In genomic region chr6:99543968-99544367, GRCh38 we compare ENCODE assay signal across 22 cellular contexts. TPM values are rescaled to one million over a fixed set of nuclear protein-coding genes. Genes with fewer than 3 reads are reported as not detected.
DNase-seq lines count a peak whose midpoint lies in the region; ATAC-seq and TF ChIP-seq lines count a peak whose summit lies in the region.
"Had no signal": no experiment of that assay in that cellular context is flagged by ENCODE, and none has a peak within 500 bp of the region (broad histone marks: within the 10 kb centered on the region; RNA-seq: fewer than 3 reads in every experiment).

No MANE protein-coding gene starts in this region.

- ATAC-seq in T-helper 17 cell: no peak
- ATAC-seq in stimulated activated memory B cell treated with anti-CD40 and anti-IgM and Interleukin-4, amounts not matched to agents 10 μg/mL and 1 μg/mL and 100 μg/mL, for 72 hours: no peak
- ATAC-seq in activated CD4-positive, CD25-positive, alpha-beta regulatory T cell treated with anti-CD3 and anti-CD28 coated beads, Interleukin-2, amount 50 U/mL, for 24 hours: no peak
- ATAC-seq: CD8-positive, alpha-beta T cell; GM23338; PC-3 had no signal

- peaks cover 3% of the 10 kb centered on the region; the same call in 1 of the 2 replicates for H3K79me2 ChIP-seq in MM.1S (ENCODE audit: low read length)

- no peaks in the 10 kb centered on the region for H3K9me2 ChIP-seq in MM.1S (replicated peaks; ENCODE audit: insufficient read depth, low read length)

- no peaks in the 10 kb centered on the region for H3K27me3 ChIP-seq in MM.1S (replicated peaks; ENCODE audit: insufficient read depth, low read length)

- H3K27ac Mint-ChIP-seq in T-helper 17 cell: peak overlapping the region; percentile 75
- H3K27ac Mint-ChIP-seq in stimulated activated memory B cell treated with anti-CD40 and anti-IgM and Interleukin-4, amounts not matched to agents 10 μg/mL and 1 μg/mL and 100 μg/mL, for 72 hours: peak overlapping the region; percentile 67
- H3K27ac Mint-ChIP-seq: GM23338 had no signal

- H3F3A ChIP-seq in MM.1S (ENCODE audit: insufficient read depth, low read length): no peaks in the 10 kb centered on the region

- H3K4me1 ChIP-seq in MM.1S (ENCODE audit: low read length): no peaks in the 10 kb centered on the region
- H3K4me1 ChIP-seq: HAP-1 had no signal

- H3K4me3 Mint-ChIP-seq in T-helper 17 cell: no peak overlapping the region
- no peak overlapping the region for H3K4me3 Mint-ChIP-seq in stimulated activated memory B cell treated with anti-CD40 and anti-IgM and Interleukin-4, amounts not matched to agents 10 μg/mL and 1 μg/mL and 100 μg/mL, for 72 hours
- H3K4me3 Mint-ChIP-seq: CD8-positive, alpha-beta T cell; GM23338 had no signal

- TF ChIP-seq CTCF in GM12874 (IDR thresholded peaks at IDR 0.05; ENCODE audit: insufficient read depth, low read depth, low read length) (peak; percentile 1; the same call in 1 of the 2 replicates), MM.1S (IDR thresholded peaks at IDR 0.05; ENCODE audit: low read length) (no peak)

- no peak overlapping the region for H2AFZ ChIP-seq in MM.1S (ENCODE audit: low read length)
- H2AFZ ChIP-seq: GM23338 had no signal

- no peaks in the 10 kb centered on the region for H3K27me3 Mint-ChIP-seq in T-helper 17 cell
- H3K27me3 Mint-ChIP-seq in stimulated activated memory B cell treated with anti-CD40 and anti-IgM and Interleukin-4, amounts not matched to agents 10 μg/mL and 1 μg/mL and 100 μg/mL, for 72 hours: no peaks in the 10 kb centered on the region

- no peak overlapping the region for H3K27ac ChIP-seq in MM.1S (ENCODE audit: low read length)
- H3K27ac ChIP-seq: KMS-11 had no signal

- no peak overlapping the region for H3K9ac ChIP-seq in MM.1S (ENCODE audit: low read length)
- H3K9ac ChIP-seq: KMS-11 had no signal

- no peak overlapping the region for H3K4me2 ChIP-seq in MM.1S (ENCODE audit: low read depth, low read length)
- H3K4me2 ChIP-seq: GM23338, KMS-11 had no signal

- no peak overlapping the region for H3K4me3 ChIP-seq in MM.1S (ENCODE audit: low read length)
- H3K4me3 ChIP-seq: GM23338, HAP-1 had no signal

- peaks cover 4% of the 10 kb centered on the region; the same call in 1 of the 2 replicates for H3K36me3 ChIP-seq in MM.1S (replicated peaks; ENCODE audit: insufficient read depth, low read length)

- peaks cover 15% of the 10 kb centered on the region for H3K4me1 Mint-ChIP-seq in T-helper 17 cell
- H3K4me1 Mint-ChIP-seq in stimulated activated memory B cell treated with anti-CD40 and anti-IgM and Interleukin-4, amounts not matched to agents 10 μg/mL and 1 μg/mL and 100 μg/mL, for 72 hours: peaks cover 7% of the 10 kb centered on the region
- H3K4me1 Mint-ChIP-seq: GM23338 had no signal

- H3K9me3 Mint-ChIP-seq in stimulated activated memory B cell treated with anti-CD40 and anti-IgM and Interleukin-4, amounts not matched to agents 10 μg/mL and 1 μg/mL and 100 μg/mL, for 72 hours: no peaks in the 10 kb centered on the region
- H3K9me3 Mint-ChIP-seq: CD8-positive, alpha-beta T cell; GM23338 had no signal

- no peak for TF ChIP-seq POLR2A in erythroblast (IDR thresholded peaks at IDR 0.05; ENCODE audit: low read length)

- H3K9me3 ChIP-seq in T-helper 17 cell (ENCODE audit: control insufficient read depth, low read length, poor library complexity, severe bottlenecking) (no peaks in the 10 kb centered on the region), MM.1S (replicated peaks; ENCODE audit: insufficient read depth, low read length) (no peaks in the 10 kb centered on the region)
- H3K9me3 ChIP-seq: HAP-1 had no signal

- DNase-seq in T-helper 17 cell: no peak
- DNase-seq in erythroblast (lab: John Stamatoyannopoulos, UW): peak; percentile 5 to 11
- no peak for DNase-seq in NAMALWA (ENCODE audit: low spot score)
- no peak for DNase-seq in MM.1S
- DNase-seq: AML-193; C1 segment of cervical spinal cord; Calu3; CD8-positive, alpha-beta T cell; DMS153; NCI-H1105 treated with DMSO at 0.1 percent for 48 hours; NCI-H1694; NCI-H2081; NCI-H446; NCI-H526; PC-3; Right ventricle myocardium superior had no signal

- no peaks in the 10 kb centered on the region for H4K20me1 ChIP-seq in MM.1S (ENCODE audit: insufficient read depth, low read length)

- H3K36me3 Mint-ChIP-seq in T-helper 17 cell (ENCODE audit: low read depth): peaks cover 9% of the 10 kb centered on the region
- H3K36me3 Mint-ChIP-seq in stimulated activated memory B cell treated with anti-CD40 and anti-IgM and Interleukin-4, amounts not matched to agents 10 μg/mL and 1 μg/mL and 100 μg/mL, for 72 hours: peaks cover 43% of the 10 kb centered on the region

RNA-seq across cellular contexts. Expression of gene CCNC, which starts 24.5 kb away (rescaled TPM):
- 10 to 100 TPM; 38.0 to 43.5 TPM for total RNA-seq in T-helper 17 cell

RNA-seq across cellular contexts. Expression of gene USP45, which starts 28.7 kb away (rescaled TPM):
- total RNA-seq in T-helper 17 cell: 1 to 10 TPM; 8.3 to 9.2 TPM

Comparison
In these comparisons a context has a peak if more than half of its experiments do, and no peak if none do; other contexts are left out.
1. DNase-seq: peak in erythroblast (2 of 2); none in T-helper 17 cell (0 of 3), NAMALWA (single experiment) and MM.1S (single experiment).